In the genomic region with DNA sequence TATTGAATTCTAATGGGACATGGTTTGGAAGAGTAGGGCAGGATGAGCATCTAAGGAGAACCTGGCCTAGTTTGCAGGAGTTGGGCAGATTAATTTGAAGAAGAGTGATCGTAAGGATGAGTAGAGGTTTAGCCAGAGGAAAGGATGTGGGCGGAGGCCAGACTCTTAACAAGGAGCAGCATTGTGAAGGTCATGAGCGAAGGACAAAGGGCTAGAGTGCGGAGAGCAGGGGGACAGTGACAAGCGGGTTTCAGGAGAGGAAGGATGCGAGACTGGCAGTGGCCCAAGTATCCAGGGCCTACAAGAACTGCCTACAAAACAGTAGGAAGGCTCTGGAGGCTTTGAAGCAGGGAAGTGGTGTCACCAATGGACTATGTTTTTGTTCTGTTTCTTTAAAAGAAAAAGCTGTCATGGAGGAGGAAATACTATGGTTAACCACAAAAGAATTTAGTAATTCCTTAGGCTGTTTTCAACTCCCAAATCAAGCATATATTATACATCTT, we compare ENCODE assay signal across 9 cellular contexts. TPM values are rescaled to one million over a fixed set of nuclear protein-coding genes. Genes with fewer than 3 reads are reported as not detected.
A peak's percentile ranks its signal among the peaks of the same experiment; 100 is the strongest.
DNase-seq lines count a peak whose midpoint lies in the region; ATAC-seq and TF ChIP-seq lines count a peak whose summit lies in the region.
"Had no signal": no experiment of that assay in that cellular context is flagged by ENCODE, and none has a peak within 500 bp of the region (broad histone marks: within the 10 kb centered on the region; RNA-seq: fewer than 3 reads in every experiment).

No MANE protein-coding gene starts in this region.

- no peak for DNase-seq in activated CD4-positive, alpha-beta T cell treated with anti-CD3 and anti-CD28 coated beads, Interleukin-2, amount 10 ng/mL, durations not matched to agents 7 days and 5 days
- DNase-seq in activated CD4-positive, alpha-beta T cell treated with anti-CD3 and anti-CD28 coated beads for 36 hours: no peak
- DNase-seq in SKM-1 treated with dmso at 0.1 percent for 144 hours (lab: John Stamatoyannopoulos, UW; ENCODE audit: unreplicated experiment) (peak; percentile 44), globus pallidus (ENCODE audit: low spot score) (peak; percentile 24), smooth muscle cell (lab: John Stamatoyannopoulos, UW; ENCODE audit: unreplicated experiment) (no peak), NCI-H128 (lab: John Stamatoyannopoulos, UW; ENCODE audit: unreplicated experiment) (no peak), COLO668 (lab: John Stamatoyannopoulos, UW; ENCODE audit: unreplicated experiment) (no peak)
- DNase-seq: SHP77 treated with DMSO at 0.1 percent for 48 hours had no signal

- H3K27me3 ChIP-seq in smooth muscle cell (ENCODE audit: low read depth): no peaks in the 10 kb centered on the region

- no peak overlapping the region for H3K4me3 Mint-ChIP-seq in activated CD4-positive, alpha-beta T cell treated with anti-CD3 and anti-CD28 coated beads, Interleukin-2, amount 10 ng/mL, durations not matched to agents 7 days and 5 days
- H3K4me3 Mint-ChIP-seq in activated CD4-positive, alpha-beta T cell treated with anti-CD3 and anti-CD28 coated beads for 36 hours: no peak overlapping the region

- intact Hi-C loops in activated CD4-positive, alpha-beta T cell treated with anti-CD3 and anti-CD28 coated beads for 36 hours (cut with DNase I, micrococcal nuclease): no loop called here

- no peaks in the 10 kb centered on the region for H3K9me3 Mint-ChIP-seq in activated CD4-positive, alpha-beta T cell treated with anti-CD3 and anti-CD28 coated beads, Interleukin-2, amount 10 ng/mL, durations not matched to agents 7 days and 5 days
- no peaks in the 10 kb centered on the region for H3K9me3 Mint-ChIP-seq in activated CD4-positive, alpha-beta T cell treated with anti-CD3 and anti-CD28 coated beads for 36 hours (ENCODE audit: low read depth)

- H3K27ac Mint-ChIP-seq in activated CD4-positive, alpha-beta T cell treated with anti-CD3 and anti-CD28 coated beads, Interleukin-2, amount 10 ng/mL, durations not matched to agents 7 days and 5 days: peak overlapping the region; percentile 15
- H3K27ac Mint-ChIP-seq in activated CD4-positive, alpha-beta T cell treated with anti-CD3 and anti-CD28 coated beads for 36 hours: no peak overlapping the region

- no peaks in the 10 kb centered on the region for H3K27me3 Mint-ChIP-seq in activated CD4-positive, alpha-beta T cell treated with anti-CD3 and anti-CD28 coated beads, Interleukin-2, amount 10 ng/mL, durations not matched to agents 7 days and 5 days
- no peaks in the 10 kb centered on the region for H3K27me3 Mint-ChIP-seq in activated CD4-positive, alpha-beta T cell treated with anti-CD3 and anti-CD28 coated beads for 36 hours

- 76% methylated on average over 6 of the region's 6 CpGs for WGBS in smooth muscle cell (ENCODE audit: low lambda C conversion rate)

- POLR2A ChIA-PET in activated CD4-positive, alpha-beta T cell treated with anti-CD3 and anti-CD28 coated beads, Interleukin-2, amount 10 ng/mL, durations not matched to agents 7 days and 5 days (lab: Charles Lee): interaction anchor here (0.7 kb wide), 1 partner anchor 16 kb away, joined by 4 read pairs; no protein-coding TSS in a partner anchor
- POLR2A ChIA-PET in activated CD4-positive, alpha-beta T cell treated with anti-CD3 and anti-CD28 coated beads for 36 hours (lab: Charles Lee): no interaction called here

- H3K4me1 Mint-ChIP-seq in activated CD4-positive, alpha-beta T cell treated with anti-CD3 and anti-CD28 coated beads, Interleukin-2, amount 10 ng/mL, durations not matched to agents 7 days and 5 days: peaks cover 11% of the 10 kb centered on the region
- peaks cover 11% of the 10 kb centered on the region for H3K4me1 Mint-ChIP-seq in activated CD4-positive, alpha-beta T cell treated with anti-CD3 and anti-CD28 coated beads for 36 hours

- H3K36me3 ChIP-seq in smooth muscle cell (ENCODE audit: low read depth): no peaks in the 10 kb centered on the region

- H3K4me1 ChIP-seq in smooth muscle cell (ENCODE audit: low read depth): no peaks in the 10 kb centered on the region

- H3K9ac ChIP-seq in smooth muscle cell (ENCODE audit: low read depth): no peak overlapping the region

- CTCF ChIA-PET in activated CD4-positive, alpha-beta T cell treated with anti-CD3 and anti-CD28 coated beads, Interleukin-2, amount 10 ng/mL, durations not matched to agents 7 days and 5 days (lab: Charles Lee): interaction anchor here (0.8 to 1.0 kb wide), 3 partner anchors 11 to 24 kb away, joined by 3 read pairs; no protein-coding TSS in a partner anchor
- CTCF ChIA-PET in activated CD4-positive, alpha-beta T cell treated with anti-CD3 and anti-CD28 coated beads for 36 hours (lab: Charles Lee): interaction anchor here (0.6 kb wide), 1 partner anchor 10 kb away, joined by 3 read pairs; no protein-coding TSS in a partner anchor

- H3K9me3 ChIP-seq in smooth muscle cell (replicated peaks; ENCODE audit: low read depth): no peaks in the 10 kb centered on the region

- no peak overlapping the region for H2AFZ ChIP-seq in smooth muscle cell (ENCODE audit: low read depth)

- peak overlapping the region; percentile 20 for H3K4me2 ChIP-seq in smooth muscle cell

- no peak overlapping the region for H3K4me3 ChIP-seq in smooth muscle cell

- no peaks in the 10 kb centered on the region for H4K20me1 ChIP-seq in smooth muscle cell (ENCODE audit: low read depth)

- peaks cover 5% of the 10 kb centered on the region for H3F3A ChIP-seq in smooth muscle cell (ENCODE audit: low read depth)

- no peak for ATAC-seq in activated CD4-positive, alpha-beta T cell treated with anti-CD3 and anti-CD28 coated beads for 36 hours
- ATAC-seq in HG03571 (IDR thresholded peaks at IDR 0.05; ENCODE audit: unreplicated experiment): no peak

- peak overlapping the region; percentile 24 for H3K27ac ChIP-seq in smooth muscle cell (ENCODE audit: low read depth)

- H3K79me2 ChIP-seq in smooth muscle cell (ENCODE audit: low read depth): no peaks in the 10 kb centered on the region

- H3K36me3 Mint-ChIP-seq in activated CD4-positive, alpha-beta T cell treated with anti-CD3 and anti-CD28 coated beads, Interleukin-2, amount 10 ng/mL, durations not matched to agents 7 days and 5 days (ENCODE audit: low read depth): peaks cover 4% of the 10 kb centered on the region
- peaks cover 2% of the 10 kb centered on the region for H3K36me3 Mint-ChIP-seq in activated CD4-positive, alpha-beta T cell treated with anti-CD3 and anti-CD28 coated beads for 36 hours (ENCODE audit: low read depth)

- no peak for TF ChIP-seq CTCF in smooth muscle cell (IDR thresholded peaks at IDR 0.05; ENCODE audit: borderline replicate concordance, insufficient read depth, poor library complexity, severe bottlenecking)

RNA-seq across cellular contexts. Expression of a gene that starts 20.1 kb away (rescaled TPM):
- 10 to 100 TPM; 21.6 to 23.4 TPM for total RNA-seq in activated CD4-positive, alpha-beta T cell treated with anti-CD3 and anti-CD28 coated beads, Interleukin-2, amount 10 ng/mL, durations not matched to agents 7 days and 5 days
- 1 to 10 TPM; 8.2 to 9.8 TPM for total RNA-seq in activated CD4-positive, alpha-beta T cell treated with anti-CD3 and anti-CD28 coated beads for 36 hours
- 37.2 and 41.0 TPM in 2 replicates for total RNA-seq in smooth muscle cell
- polyA plus RNA-seq in smooth muscle cell: 27.4 and 33.5 TPM in 2 replicates

Comparison
In these comparisons a context has a peak if more than half of its experiments do, and no peak if none do; other contexts are left out.
1. DNase-seq: peak in SKM-1 treated with dmso at 0.1 percent for 144 hours (single experiment) and globus pallidus (single experiment); none in activated CD4-positive, alpha-beta T cell treated with anti-CD3 and anti-CD28 coated beads, Interleukin-2, amount 10 ng/mL, durations not matched to agents 7 days and 5 days (single experiment), activated CD4-positive, alpha-beta T cell treated with anti-CD3 and anti-CD28 coated beads for 36 hours (single experiment), smooth muscle cell (single experiment), NCI-H128 (single experiment) and COLO668 (single experiment).